22 cellular contexts compared by ENCODE assay signal in genomic region chrX:67601771-67602170, GRCh38.
"Had no signal": no experiment of that assay in that cellular context is flagged by ENCODE, and none has a peak within 500 bp of the region (broad histone marks: within the 10 kb centered on the region; RNA-seq: fewer than 3 reads in every experiment).

No MANE protein-coding gene starts in this region.

- H3K9me3 ChIP-seq: breast epithelium, colonic mucosa, esophagus muscularis mucosa, heart right ventricle, pancreas, thyroid gland had no signal

- H3K27me3 ChIP-seq: colonic mucosa, esophagus muscularis mucosa, pancreas, thyroid gland had no signal

- DNase-seq: activated CD4-positive, alpha-beta memory T cell treated with anti-CD3 and anti-CD28 coated beads for 36 hours; activated CD4-positive, alpha-beta T cell treated with anti-CD3 and anti-CD28 coated beads for 48 hours; activated gamma-delta T cell; activated naive CD4-positive, alpha-beta T cell treated with anti-CD3 and anti-CD28 coated beads, Interleukin-2, amount 50 U/mL, for 16 hours; activated naive CD8-positive, alpha-beta T cell treated with anti-CD3 and anti-CD28 coated beads, Interleukin-2, amount 50 U/mL, for 24 hours; aorta; colonic mucosa; dorsolateral prefrontal cortex; effector memory CD8-positive, alpha-beta T cell; heart right ventricle; islet precursor cell; left cardiac atrium; nephron progenitor cell; pancreas; right cardiac atrium; stimulated activated CD4-positive, alpha-beta T cell treated with anti-CD3 and anti-CD28 coated beads, Interleukin-1b, Interleukin-23, amount 100 ng/mL, for 48 hours; substantia nigra; T-helper 2 cell; thyroid gland had no signal

- H3K4me1 ChIP-seq: breast epithelium, colonic mucosa, esophagus muscularis mucosa, pancreas, thyroid gland had no signal

- H3K4me3 ChIP-seq: breast epithelium, colonic mucosa, dorsolateral prefrontal cortex, esophagus muscularis mucosa, heart right ventricle, pancreas, skin epidermis, thyroid gland had no signal

- H3K36me3 ChIP-seq: breast epithelium, colonic mucosa, esophagus muscularis mucosa, heart right ventricle, pancreas, thyroid gland had no signal

- ATAC-seq: activated naive CD8-positive, alpha-beta T cell treated with anti-CD3 and anti-CD28 coated beads, Interleukin-2, amount 50 U/mL, for 24 hours; effector memory CD8-positive, alpha-beta T cell; heart right ventricle; left cardiac atrium; pancreas; right cardiac atrium had no signal

- H3K27ac ChIP-seq: breast epithelium, colonic mucosa, dorsolateral prefrontal cortex, esophagus muscularis mucosa, heart right ventricle, pancreas, skin epidermis, thyroid gland had no signal
